1 cellular context compared by ENCODE assay signal in the genomic region with DNA sequence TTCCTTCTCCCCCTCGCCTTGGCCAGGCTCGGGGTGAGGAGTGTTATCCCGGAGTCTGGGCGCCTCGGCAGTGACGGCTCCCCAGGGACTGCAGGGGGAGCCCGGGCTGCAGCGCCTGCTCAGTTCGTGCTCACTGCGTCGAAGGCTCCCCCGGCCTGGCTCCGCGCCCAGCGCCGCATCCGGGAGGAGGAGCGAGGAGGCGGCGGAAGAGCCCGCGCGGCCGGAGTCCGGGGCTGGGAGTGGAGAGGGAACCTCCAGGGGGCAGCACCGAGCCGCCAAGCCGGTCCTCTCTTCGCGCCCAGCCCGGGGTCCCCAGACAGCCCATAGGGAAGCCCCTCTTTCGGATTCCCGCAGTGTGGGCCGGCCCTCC.
TF ChIP-seq lines count a peak whose summit lies in the region.

No MANE protein-coding gene starts in this region.

TF ChIP-seq in HepG2, 621 proteins besides CTCF, POLR2A, EP300 and RAD21 (continued from another document and continues in another):
- TF ChIP-seq, protein P1, sequence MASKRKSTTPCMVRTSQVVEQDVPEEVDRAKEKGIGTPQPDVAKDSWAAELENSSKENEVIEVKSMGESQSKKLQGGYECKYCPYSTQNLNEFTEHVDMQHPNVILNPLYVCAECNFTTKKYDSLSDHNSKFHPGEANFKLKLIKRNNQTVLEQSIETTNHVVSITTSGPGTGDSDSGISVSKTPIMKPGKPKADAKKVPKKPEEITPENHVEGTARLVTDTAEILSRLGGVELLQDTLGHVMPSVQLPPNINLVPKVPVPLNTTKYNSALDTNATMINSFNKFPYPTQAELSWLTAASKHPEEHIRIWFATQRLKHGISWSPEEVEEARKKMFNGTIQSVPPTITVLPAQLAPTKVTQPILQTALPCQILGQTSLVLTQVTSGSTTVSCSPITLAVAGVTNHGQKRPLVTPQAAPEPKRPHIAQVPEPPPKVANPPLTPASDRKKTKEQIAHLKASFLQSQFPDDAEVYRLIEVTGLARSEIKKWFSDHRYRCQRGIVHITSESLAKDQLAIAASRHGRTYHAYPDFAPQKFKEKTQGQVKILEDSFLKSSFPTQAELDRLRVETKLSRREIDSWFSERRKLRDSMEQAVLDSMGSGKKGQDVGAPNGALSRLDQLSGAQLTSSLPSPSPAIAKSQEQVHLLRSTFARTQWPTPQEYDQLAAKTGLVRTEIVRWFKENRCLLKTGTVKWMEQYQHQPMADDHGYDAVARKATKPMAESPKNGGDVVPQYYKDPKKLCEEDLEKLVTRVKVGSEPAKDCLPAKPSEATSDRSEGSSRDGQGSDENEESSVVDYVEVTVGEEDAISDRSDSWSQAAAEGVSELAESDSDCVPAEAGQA (IDR thresholded peaks at IDR 0.05; ENCODE audit: low read depth): 0 out of 2 replicates have a peak, but pooled peaks have one; percentile 32
- TF ChIP-seq, protein P1 (CRISPR knock-in tag; IDR thresholded peaks at IDR 0.05; ENCODE audit: borderline replicate concordance): no peak
- TF ChIP-seq, protein P2, sequence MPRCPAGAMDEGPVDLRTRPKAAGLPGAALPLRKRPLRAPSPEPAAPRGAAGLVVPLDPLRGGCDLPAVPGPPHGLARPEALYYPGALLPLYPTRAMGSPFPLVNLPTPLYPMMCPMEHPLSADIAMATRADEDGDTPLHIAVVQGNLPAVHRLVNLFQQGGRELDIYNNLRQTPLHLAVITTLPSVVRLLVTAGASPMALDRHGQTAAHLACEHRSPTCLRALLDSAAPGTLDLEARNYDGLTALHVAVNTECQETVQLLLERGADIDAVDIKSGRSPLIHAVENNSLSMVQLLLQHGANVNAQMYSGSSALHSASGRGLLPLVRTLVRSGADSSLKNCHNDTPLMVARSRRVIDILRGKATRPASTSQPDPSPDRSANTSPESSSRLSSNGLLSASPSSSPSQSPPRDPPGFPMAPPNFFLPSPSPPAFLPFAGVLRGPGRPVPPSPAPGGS (CRISPR knock-in tag; IDR thresholded peaks at IDR 0.05): no peak
- TF ChIP-seq MXI1 (IDR thresholded peaks at IDR 0.05; ENCODE audit: borderline replicate concordance, low read depth, low read length) (peak; percentile 68; the same call in 2 of the 3 replicates), SMAD1 (CRISPR knock-in tag; IDR thresholded peaks at IDR 0.05; ENCODE audit: borderline replicate concordance, low read depth) (peak; percentile 78; the same call in 1 of the 2 replicates), SCMH1 (CRISPR knock-in tag; IDR thresholded peaks at IDR 0.05; ENCODE audit: borderline replicate concordance) (no peak), GABPB1 (CRISPR knock-in tag; IDR thresholded peaks at IDR 0.05) (peak; percentile 86), ZNF501 (CRISPR knock-in tag; IDR thresholded peaks at IDR 0.05) (0 out of 2 replicates have a peak, but pooled peaks have one; percentile 36), XRCC5 (optimal IDR thresholded peaks at IDR 0.05; ENCODE audit: low read length) (peak; percentile 79), ZNF232 (CRISPR knock-in tag; IDR thresholded peaks at IDR 0.05; ENCODE audit: borderline replicate concordance) (no peak), MED8 (CRISPR knock-in tag; IDR thresholded peaks at IDR 0.05; ENCODE audit: insufficient replicate concordance) (peak; percentile 35), ZNF607 (CRISPR knock-in tag; IDR thresholded peaks at IDR 0.05; ENCODE audit: borderline replicate concordance) (no peak), HNRNPL (IDR thresholded peaks at IDR 0.05; ENCODE audit: low read depth, low read length) (no peak), SPEN (CRISPR knock-in tag; IDR thresholded peaks at IDR 0.05; ENCODE audit: low read depth) (peak; percentile 48; the same call in 1 of the 2 replicates), MIXL1 (CRISPR knock-in tag; IDR thresholded peaks at IDR 0.05) (0 out of 2 replicates have a peak, but pooled peaks have one; percentile 24), JARID2 (CRISPR knock-in tag; IDR thresholded peaks at IDR 0.05; ENCODE audit: insufficient replicate concordance) (peak; percentile 68), SKI (IDR thresholded peaks at IDR 0.05; ENCODE audit: partially characterized antibody) (peak; percentile 49), ZNF790 (CRISPR knock-in tag; IDR thresholded peaks at IDR 0.05; ENCODE audit: borderline replicate concordance) (peak; percentile 49; the same call in 1 of the 2 replicates), DR1 (CRISPR knock-in tag; IDR thresholded peaks at IDR 0.05) (peak; percentile 17; the same call in 1 of the 2 replicates), KDM3A (CRISPR knock-in tag; IDR thresholded peaks at IDR 0.05; ENCODE audit: low read depth) (peak; percentile 88), ZNF564 (CRISPR knock-in tag; IDR thresholded peaks at IDR 0.05) (0 out of 2 replicates have a peak, but pooled peaks have one; percentile 25), ZSCAN21 (CRISPR knock-in tag; IDR thresholded peaks at IDR 0.05; ENCODE audit: borderline replicate concordance) (0 out of 2 replicates have a peak, but pooled peaks have one; percentile 19), SP5 (CRISPR knock-in tag; IDR thresholded peaks at IDR 0.05; ENCODE audit: borderline replicate concordance, low read depth) (peak; percentile 86), NPAS2 (CRISPR knock-in tag; IDR thresholded peaks at IDR 0.05; ENCODE audit: borderline replicate concordance) (no peak), CENPT (CRISPR knock-in tag; IDR thresholded peaks at IDR 0.05; ENCODE audit: low read depth) (no peak), ELF1 (CRISPR knock-in tag; IDR thresholded peaks at IDR 0.05) (peak; percentile 56), NR2C2 (CRISPR knock-in tag; IDR thresholded peaks at IDR 0.05; ENCODE audit: borderline replicate concordance) (no peak), SUZ12 (IDR thresholded peaks at IDR 0.05; ENCODE audit: low read depth, low read length) (no peak), ZNF430 (CRISPR knock-in tag; IDR thresholded peaks at IDR 0.05) (peak; percentile 49; the same call in 1 of the 2 replicates), ZNF7 (CRISPR knock-in tag; IDR thresholded peaks at IDR 0.05) (no peak), SNAI1 (CRISPR knock-in tag; IDR thresholded peaks at IDR 0.05; ENCODE audit: borderline replicate concordance) (peak; percentile 43; the same call in 1 of the 2 replicates), ELF3 (CRISPR knock-in tag; IDR thresholded peaks at IDR 0.05) (peak; percentile 83), REL (CRISPR knock-in tag; conservative IDR thresholded peaks at IDR 0.05) (peak; percentile 74; the same call in 1 of the 2 replicates)
- TF ChIP-seq, protein P3, sequence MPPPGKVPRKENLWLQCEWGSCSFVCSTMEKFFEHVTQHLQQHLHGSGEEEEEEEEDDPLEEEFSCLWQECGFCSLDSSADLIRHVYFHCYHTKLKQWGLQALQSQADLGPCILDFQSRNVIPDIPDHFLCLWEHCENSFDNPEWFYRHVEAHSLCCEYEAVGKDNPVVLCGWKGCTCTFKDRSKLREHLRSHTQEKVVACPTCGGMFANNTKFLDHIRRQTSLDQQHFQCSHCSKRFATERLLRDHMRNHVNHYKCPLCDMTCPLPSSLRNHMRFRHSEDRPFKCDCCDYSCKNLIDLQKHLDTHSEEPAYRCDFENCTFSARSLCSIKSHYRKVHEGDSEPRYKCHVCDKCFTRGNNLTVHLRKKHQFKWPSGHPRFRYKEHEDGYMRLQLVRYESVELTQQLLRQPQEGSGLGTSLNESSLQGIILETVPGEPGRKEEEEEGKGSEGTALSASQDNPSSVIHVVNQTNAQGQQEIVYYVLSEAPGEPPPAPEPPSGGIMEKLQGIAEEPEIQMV (CRISPR knock-in tag; IDR thresholded peaks at IDR 0.05; ENCODE audit: low read depth): peak; percentile 27; the same call in 1 of the 2 replicates
- TF ChIP-seq, protein P4, sequence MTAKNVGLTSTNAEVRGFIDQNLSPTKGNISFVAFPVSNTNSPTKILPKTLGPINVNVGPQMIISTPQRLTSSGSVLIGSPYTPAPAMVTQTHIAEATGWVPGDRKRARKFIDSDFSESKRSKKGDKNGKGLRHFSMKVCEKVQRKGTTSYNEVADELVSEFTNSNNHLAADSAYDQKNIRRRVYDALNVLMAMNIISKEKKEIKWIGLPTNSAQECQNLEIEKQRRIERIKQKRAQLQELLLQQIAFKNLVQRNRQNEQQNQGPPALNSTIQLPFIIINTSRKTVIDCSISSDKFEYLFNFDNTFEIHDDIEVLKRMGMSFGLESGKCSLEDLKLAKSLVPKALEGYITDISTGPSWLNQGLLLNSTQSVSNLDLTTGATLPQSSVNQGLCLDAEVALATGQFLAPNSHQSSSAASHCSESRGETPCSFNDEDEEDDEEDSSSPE (CRISPR knock-in tag; IDR thresholded peaks at IDR 0.05): peak; percentile 87
- TF ChIP-seq, protein P5, sequence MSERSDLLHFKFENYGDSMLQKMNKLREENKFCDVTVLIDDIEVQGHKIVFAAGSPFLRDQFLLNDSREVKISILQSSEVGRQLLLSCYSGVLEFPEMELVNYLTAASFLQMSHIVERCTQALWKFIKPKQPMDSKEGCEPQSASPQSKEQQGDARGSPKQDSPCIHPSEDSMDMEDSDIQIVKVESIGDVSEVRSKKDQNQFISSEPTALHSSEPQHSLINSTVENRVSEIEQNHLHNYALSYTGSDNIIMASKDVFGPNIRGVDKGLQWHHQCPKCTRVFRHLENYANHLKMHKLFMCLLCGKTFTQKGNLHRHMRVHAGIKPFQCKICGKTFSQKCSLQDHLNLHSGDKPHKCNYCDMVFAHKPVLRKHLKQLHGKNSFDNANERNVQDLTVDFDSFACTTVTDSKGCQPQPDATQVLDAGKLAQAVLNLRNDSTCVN (CRISPR knock-in tag; IDR thresholded peaks at IDR 0.05; ENCODE audit: borderline replicate concordance): peak; percentile 65; the same call in 1 of the 2 replicates
- TF ChIP-seq, protein P6, sequence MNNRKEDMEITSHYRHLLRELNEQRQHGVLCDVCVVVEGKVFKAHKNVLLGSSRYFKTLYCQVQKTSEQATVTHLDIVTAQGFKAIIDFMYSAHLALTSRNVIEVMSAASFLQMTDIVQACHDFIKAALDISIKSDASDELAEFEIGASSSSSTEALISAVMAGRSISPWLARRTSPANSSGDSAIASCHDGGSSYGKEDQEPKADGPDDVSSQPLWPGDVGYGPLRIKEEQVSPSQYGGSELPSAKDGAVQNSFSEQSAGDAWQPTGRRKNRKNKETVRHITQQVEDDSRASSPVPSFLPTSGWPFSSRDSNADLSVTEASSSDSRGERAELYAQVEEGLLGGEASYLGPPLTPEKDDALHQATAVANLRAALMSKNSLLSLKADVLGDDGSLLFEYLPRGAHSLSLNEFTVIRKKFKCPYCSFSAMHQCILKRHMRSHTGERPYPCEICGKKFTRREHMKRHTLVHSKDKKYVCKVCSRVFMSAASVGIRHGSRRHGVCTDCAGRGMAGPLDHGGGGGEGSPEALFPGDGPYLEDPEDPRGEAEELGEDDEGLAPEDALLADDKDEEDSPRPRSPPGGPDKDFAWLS (CRISPR knock-in tag; IDR thresholded peaks at IDR 0.05; ENCODE audit: borderline replicate concordance): 0 out of 2 replicates have a peak, but pooled peaks have one; percentile 61
- TF ChIP-seq, protein P7, sequence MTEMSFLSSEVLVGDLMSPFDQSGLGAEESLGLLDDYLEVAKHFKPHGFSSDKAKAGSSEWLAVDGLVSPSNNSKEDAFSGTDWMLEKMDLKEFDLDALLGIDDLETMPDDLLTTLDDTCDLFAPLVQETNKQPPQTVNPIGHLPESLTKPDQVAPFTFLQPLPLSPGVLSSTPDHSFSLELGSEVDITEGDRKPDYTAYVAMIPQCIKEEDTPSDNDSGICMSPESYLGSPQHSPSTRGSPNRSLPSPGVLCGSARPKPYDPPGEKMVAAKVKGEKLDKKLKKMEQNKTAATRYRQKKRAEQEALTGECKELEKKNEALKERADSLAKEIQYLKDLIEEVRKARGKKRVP (CRISPR knock-in tag; IDR thresholded peaks at IDR 0.05): 0 out of 4 replicates have a peak, but pooled peaks of 1 of the 2 experiments have one; percentile 17
- TF ChIP-seq, protein P8, sequence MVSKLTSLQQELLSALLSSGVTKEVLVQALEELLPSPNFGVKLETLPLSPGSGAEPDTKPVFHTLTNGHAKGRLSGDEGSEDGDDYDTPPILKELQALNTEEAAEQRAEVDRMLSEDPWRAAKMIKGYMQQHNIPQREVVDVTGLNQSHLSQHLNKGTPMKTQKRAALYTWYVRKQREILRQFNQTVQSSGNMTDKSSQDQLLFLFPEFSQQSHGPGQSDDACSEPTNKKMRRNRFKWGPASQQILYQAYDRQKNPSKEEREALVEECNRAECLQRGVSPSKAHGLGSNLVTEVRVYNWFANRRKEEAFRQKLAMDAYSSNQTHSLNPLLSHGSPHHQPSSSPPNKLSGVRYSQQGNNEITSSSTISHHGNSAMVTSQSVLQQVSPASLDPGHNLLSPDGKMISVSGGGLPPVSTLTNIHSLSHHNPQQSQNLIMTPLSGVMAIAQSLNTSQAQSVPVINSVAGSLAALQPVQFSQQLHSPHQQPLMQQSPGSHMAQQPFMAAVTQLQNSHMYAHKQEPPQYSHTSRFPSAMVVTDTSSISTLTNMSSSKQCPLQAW (CRISPR knock-in tag; IDR thresholded peaks at IDR 0.05): peak; percentile 50; the same call in 1 of the 2 replicates
